ENCODE assay signal across 13 cellular contexts in the genomic region with DNA sequence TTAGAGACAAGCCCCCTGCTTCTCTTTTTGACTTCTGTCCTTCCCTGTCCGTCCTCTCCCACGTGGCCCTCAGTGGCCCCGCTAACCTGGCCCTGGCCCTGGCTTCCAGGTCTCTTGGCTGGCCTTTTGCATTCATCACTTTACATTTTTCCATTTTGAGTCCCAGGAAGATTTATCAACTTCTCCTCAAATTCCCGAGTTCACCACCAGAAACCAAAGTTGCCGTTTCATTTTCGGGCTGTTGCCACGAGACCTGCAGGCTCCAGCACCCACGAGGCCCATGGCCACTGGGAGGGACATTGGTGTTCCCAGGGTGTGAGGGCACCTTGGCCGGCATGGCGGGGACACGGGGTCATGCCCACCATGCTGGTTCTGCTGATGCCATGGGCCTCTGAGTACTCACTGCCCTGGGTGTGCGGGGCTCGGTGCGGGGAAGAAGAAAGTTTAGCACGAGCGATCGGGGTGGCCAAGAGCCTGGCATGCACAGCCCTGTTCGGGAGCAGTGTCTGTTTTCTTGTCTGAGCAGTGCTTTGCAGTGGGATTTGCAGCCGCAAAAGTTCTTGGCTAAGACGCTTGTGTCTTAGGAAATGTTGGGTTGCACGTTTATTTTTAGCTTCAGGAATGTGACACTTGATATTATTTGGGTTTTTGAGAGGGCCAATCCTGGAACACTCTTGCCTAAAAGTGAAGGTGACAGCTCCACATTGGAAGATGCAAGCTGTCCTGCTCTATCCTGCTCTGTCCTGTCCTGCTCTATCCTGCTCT. TPM values are rescaled to one million over a fixed set of nuclear protein-coding genes. Genes with fewer than 3 reads are reported as not detected.
A peak's percentile ranks its signal among the peaks of the same experiment; 100 is the strongest.
DNase-seq lines count a peak whose midpoint lies in the region; ATAC-seq, FAIRE-seq and TF ChIP-seq lines count a peak whose summit lies in the region.
"Had no signal": no experiment of that assay in that cellular context is flagged by ENCODE, and none has a peak within 500 bp of the region (broad histone marks: within the 10 kb centered on the region; RNA-seq: fewer than 3 reads in every experiment).

No MANE protein-coding gene starts in this region.

- H3K9me3 ChIP-seq in GM23248 (ENCODE audit: low read depth) (peaks cover 3% of the 10 kb centered on the region), H1 (ENCODE audit: insufficient read depth in 2 of 2, low read depth in 1 of 2, low read length in 1 of 2) (no peaks in the 10 kb centered on the region), stomach (peaks cover 5 to 12% (median 8%) of the 10 kb centered on the region in 4 donors)
- H3K9me3 ChIP-seq: Peyer's patch had no signal

- H2BK120ac ChIP-seq in H1 (replicated peaks; ENCODE audit: low read depth, low read length) = no peak overlapping the region

- in situ Hi-C loops in GM23248 (cut with MboI) = no loop called here

- peaks cover 3% of the 10 kb centered on the region; the same call in 1 of the 2 replicates for H3K79me1 ChIP-seq in H1 (ENCODE audit: low read depth, low read length)

- H3K23me2 ChIP-seq in H1 (ENCODE audit: low read depth, low read length) = no peaks in the 10 kb centered on the region

- H3K4me2 ChIP-seq in GM23248 (ENCODE audit: unreplicated experiment) = peak overlapping the region; percentile 44
- H3K4me2 ChIP-seq in H1 (ENCODE audit: insufficient read depth in 1 of 2, low read depth in 2 of 2, low read length in 2 of 2) = no peak overlapping the region

- CTCF ChIA-PET in H1 (lab: Charles Lee; ENCODE audit: partially characterized antibody) = interaction anchor here (1.1 to 1.2 kb wide), 2 partner anchors 18 to 104 kb away, joined by 3 read pairs; no protein-coding TSS in a partner anchor

- H4K20me1 ChIP-seq in GM23248 (ENCODE audit: insufficient read depth) (no peaks in the 10 kb centered on the region), H1 (replicated peaks in 1 of 2; ENCODE audit: control insufficient read depth in 1 of 2, insufficient read depth in 2 of 2, low read length in 2 of 2) (no peaks in the 10 kb centered on the region)

- no peaks in the 10 kb centered on the region for H3K9me2 ChIP-seq in GM23248 (ENCODE audit: insufficient read depth)

- H3K79me2 ChIP-seq in GM23248 (ENCODE audit: insufficient read depth) (no peaks in the 10 kb centered on the region), H1 (ENCODE audit: control insufficient read depth in 1 of 2, insufficient read depth in 2 of 2, low read length in 2 of 2) (no peaks in the 10 kb centered on the region)

- H3K27ac ChIP-seq in GM23248 = no peak overlapping the region
- H3K27ac ChIP-seq in H1 (ENCODE audit: low read depth, low read length) = no peak overlapping the region
- H3K27ac ChIP-seq in stomach = peak overlapping the region in 4 of 5 donors; percentile 42 to 80 (median 60)

- 19 to 24% methylated on average over 21 of the region's 21 CpGs for WGBS in GM23248 (ENCODE audit: low coverage in 1 of 2, low lambda C conversion rate in 2 of 2, missing lambda C conversion rate in 2 of 2), 2 experiments
- WGBS in H1 (ENCODE audit: extremely low coverage in 1 of 2, insufficient coverage in 1 of 2, insufficient read length in 1 of 2, insufficient replicate concordance in 2 of 2, low coverage in 1 of 2, low lambda C conversion rate in 2 of 2, missing lambda C conversion rate in 1 of 2), 2 experiments = 93% methylated on average over 21 of the region's 21 CpGs; no CpG with 5 or more reads in 1 of the 2 experiments
- WGBS in stomach, 5 donors = 50 to 75% (median 65%) methylated on average over 21 of the region's 21 CpGs

- no peak for TF ChIP-seq RAD21 in H1 (IDR thresholded peaks at IDR 0.05 in 1 of 2, conservative IDR thresholded peaks at IDR 0.05 in 1 of 2; ENCODE audit: low read depth in 2 of 2, low read length in 2 of 2)

- peaks cover 4% of the 10 kb centered on the region; the same call in 1 of the 2 replicates for H3F3A ChIP-seq in GM23248 (ENCODE audit: insufficient read depth)

- H4K5ac ChIP-seq in H1 (ENCODE audit: insufficient read length, low read depth, low read length) = no peak overlapping the region

- no peak for TF ChIP-seq POLR2A in H1 (IDR thresholded peaks at IDR 0.05; ENCODE audit: control extremely low read depth in 1 of 2, low read depth in 2 of 2, low read length in 2 of 2)
- TF ChIP-seq POLR2A in stomach (IDR thresholded peaks at IDR 0.05) = no peak

- peak; percentile 76 for DNase-seq in GM23248
- DNase-seq in H1 (ENCODE audit: low read depth in 1 of 2, low spot score in 2 of 2) = no peak
- peak; percentile 78 for DNase-seq in iris pigment epithelial cell (ENCODE audit: low read depth)
- no peak for DNase-seq in stomach
- DNase-seq in activated T-cell treated with anti-CD3 and anti-CD28 coated beads, Interleukin-2, amount 50 U/mL, for 48 hours = no peak
- DNase-seq: CD4-positive, alpha-beta T cell; central memory CD4-positive, alpha-beta T cell; MG63; T1000 had no signal

- no peak for TF ChIP-seq CTCF in H1 (IDR thresholded peaks at IDR 0.05; ENCODE audit: control extremely low read depth in 1 of 3, insufficient read depth in 1 of 3, low read depth in 1 of 3, low read length in 3 of 3)
- TF ChIP-seq CTCF in stomach (IDR thresholded peaks at IDR 0.05) = no peak

- H2BK20ac ChIP-seq in H1 (ENCODE audit: low read length) = no peak overlapping the region

- TF ChIP-seq EP300 in H1 (IDR thresholded peaks at IDR 0.05; ENCODE audit: borderline replicate concordance in 1 of 2, low read depth in 2 of 2, low read length in 2 of 2) (no peak), stomach (IDR thresholded peaks at IDR 0.05) (no peak)

- H2BK5ac ChIP-seq in H1 (ENCODE audit: low read depth, low read length) = peak overlapping the region; percentile 52; the same call in 1 of the 2 replicates

- no peak overlapping the region for H3K4ac ChIP-seq in H1 (replicated peaks; ENCODE audit: insufficient read length, low read depth, low read length)

- peak overlapping the region; percentile 29 for H4K91ac ChIP-seq in H1 (replicated peaks; ENCODE audit: insufficient read length, low read length)

- ATAC-seq in HG03571 (IDR thresholded peaks at IDR 0.05; ENCODE audit: unreplicated experiment) (no peak), GM18870 (IDR thresholded peaks at IDR 0.05; ENCODE audit: unreplicated experiment) (no peak), GM21737 (IDR thresholded peaks at IDR 0.05; ENCODE audit: unreplicated experiment) (no peak)

- H2BK12ac ChIP-seq in H1 (ENCODE audit: low read depth, low read length) = no peak overlapping the region

- FAIRE-seq in H1 (lab: Jason Lieb, UNC) = no peak

- peak overlapping the region; percentile 42 for H2AFZ ChIP-seq in GM23248
- no peak overlapping the region for H2AFZ ChIP-seq in H1 (ENCODE audit: low read length)

- H3K18ac ChIP-seq in H1 (ENCODE audit: extremely low read depth, low read length) = no peak overlapping the region

- no peak overlapping the region for H2BK15ac ChIP-seq in H1 (ENCODE audit: low read length)

- POLR2A ChIA-PET in H1 (lab: Charles Lee; ENCODE audit: partially characterized antibody) = no interaction called here

- peak overlapping the region; percentile 27 for H3K4me3 ChIP-seq in GM23248
- H3K4me3 ChIP-seq in H1 (ENCODE audit: extremely low read depth in 1 of 4, insufficient read depth in 2 of 4, low read depth in 3 of 4, low read length in 4 of 4) = no peak overlapping the region
- H3K4me3 ChIP-seq in stomach = no peak overlapping the region
- H3K4me3 ChIP-seq: MG63, Peyer's patch had no signal

- H3K23ac ChIP-seq in H1 (ENCODE audit: insufficient read length) = no peak overlapping the region

- H3K4me1 ChIP-seq in GM23248 (ENCODE audit: insufficient read depth) (peaks cover 20% of the 10 kb centered on the region), H1 (replicated peaks in 1 of 4; ENCODE audit: control insufficient read depth in 3 of 4, insufficient read depth in 4 of 4, low read length in 3 of 4) (peaks cover 7 to 36% (median 26%) of the 10 kb centered on the region in 4 experiments), stomach (peaks cover 26 to 63% (median 48%) of the 10 kb centered on the region in 4 donors)

- 0 out of 2 replicates have a peak overlapping the region, but pooled peaks have one; percentile 9 for H4K8ac ChIP-seq in H1 (ENCODE audit: extremely low read depth, insufficient read depth, low read length)

- no peaks in the 10 kb centered on the region for H3K36me3 ChIP-seq in GM23248 (ENCODE audit: low read depth)
- no peaks in the 10 kb centered on the region for H3K36me3 ChIP-seq in H1 (ENCODE audit: control insufficient read depth in 2 of 4, insufficient read depth in 4 of 4, low read length in 3 of 4)
- no peaks in the 10 kb centered on the region for H3K36me3 ChIP-seq in stomach
- H3K36me3 ChIP-seq: MG63, Peyer's patch had no signal

- H2AK5ac ChIP-seq in H1 (ENCODE audit: low read depth, low read length) = 0 out of 2 replicates have a peak overlapping the region, but pooled peaks have one; percentile 53

- H3K27me3 ChIP-seq in GM23248 (replicated peaks; ENCODE audit: insufficient read depth) (no peaks in the 10 kb centered on the region), H1 (replicated peaks in 1 of 4; ENCODE audit: control insufficient read depth in 3 of 4, extremely low read depth in 1 of 4, insufficient read depth in 3 of 4, low read length in 3 of 4) (peaks cover 0 to 6% (median 3%) of the 10 kb centered on the region in 4 experiments; a peak in 4 of 7 replicates), stomach (peaks cover 0 to 49% (median 24%) of the 10 kb centered on the region in 3 donors)
- H3K27me3 ChIP-seq: MG63, Peyer's patch had no signal

- H3K56ac ChIP-seq in H1 (replicated peaks; ENCODE audit: insufficient read length, low read depth, low read length) = no peak overlapping the region

- H3K9ac ChIP-seq in GM23248 (peak overlapping the region; percentile 33), H1 (replicated peaks in 1 of 4; ENCODE audit: extremely low read depth in 1 of 4, low read depth in 3 of 4, low read length in 3 of 4) (no peak overlapping the region)

- H3K14ac ChIP-seq in H1 (ENCODE audit: insufficient read length) = no peak overlapping the region

- intact Hi-C loops in stomach (cut with DNase I; ENCODE audit: low total_unique reads) = no loop called here

TF ChIP-seq in H1, 55 proteins besides CTCF, POLR2A, EP300 and RAD21 (continues in another document):
- TF ChIP-seq NANOG (IDR thresholded peaks at IDR 0.05; ENCODE audit: insufficient read depth, low read depth, low read length, poor library complexity, severe bottlenecking) = no peak

RNA-seq across cellular contexts. Expression of a gene that starts 40.4 kb away (rescaled TPM):
- total RNA-seq in GM23248 (2014; rRNA removed; shearing (Covaris generic)) = 17.4 and 22.6 TPM in 2 replicates
- polyA plus RNA-seq in GM23248 (2016; fragmentation: Nextera tagmentation; extraction: Ambion mirVana) (16.3 and 18.7 TPM in 2 replicates), H1 (2011; rRNA removed) (4.6 and 4.7 TPM in 2 replicates), stomach (1 to 10 TPM; 5.9 to 6.7 (median 6.6) TPM)
- 11.1 and 14.9 TPM in 2 replicates for total RNA-seq in H1 (2021; fragmentation: NEBNext Ultra II Directional; extraction: Animal tissue kit (Norgen Biotek cat#: 25700))
- 6.0 TPM for polyA plus RNA-seq in H1 (2011; cell fraction: cytosol; rRNA removed)
- polyA plus RNA-seq in H1 (2011; cell fraction: nucleus; rRNA removed) = 12.2 TPM
- 6.4 to 8.1 TPM (median 7.4 TPM) in 4 replicates for polyA plus RNA-seq in H1 (2012, experiment 1 of 2)
- polyA plus RNA-seq in H1 (2012, experiment 2 of 2) = 2.9 TPM
- polyA plus RNA-seq in H1 (2013, experiment 1 of 2) = 4.8 TPM
- polyA plus RNA-seq in H1 (2013, experiment 2 of 2) = 4.6 TPM
- 10.8 and 12.8 TPM in 2 replicates for polyA minus RNA-seq in H1 (2011; rRNA and poly(A)+ RNA removed)
- polyA minus RNA-seq in H1 (2011; cell fraction: cytosol; rRNA and poly(A)+ RNA removed) = 9.3 TPM
- 15.1 TPM for polyA minus RNA-seq in H1 (2011; cell fraction: nucleus; rRNA and poly(A)+ RNA removed)
- total RNA-seq in stomach = 10 to 100 TPM in 4 of 5 donors, 1 to 10 TPM in 1; 3.2 to 33.9 (median 28.8) TPM

Comparison
In these comparisons a context has a peak if more than half of its experiments do, and no peak if none do; other contexts are left out.
1. DNase-seq: peak in GM23248 (single experiment) and iris pigment epithelial cell (single experiment); none in H1 (0 of 2), stomach (single experiment) and activated T-cell treated with anti-CD3 and anti-CD28 coated beads, Interleukin-2, amount 50 U/mL, for 48 hours (0 of 2).
2. H3K27ac ChIP-seq: peak in stomach (4 of 5); none in GM23248 (single experiment) and H1 (single experiment).